17 cellular contexts compared by ENCODE assay signal in genomic region chr18:77320960-77321559, GRCh38.
A peak's percentile ranks its signal among the peaks of the same experiment; 100 is the strongest.
DNase-seq lines count a peak whose midpoint lies in the region; ATAC-seq, FAIRE-seq and TF ChIP-seq lines count a peak whose summit lies in the region.
"Had no signal": no experiment of that assay in that cellular context is flagged by ENCODE, and none has a peak within 500 bp of the region (broad histone marks: within the 10 kb centered on the region; RNA-seq: fewer than 3 reads in every experiment).

No MANE protein-coding gene starts in this region.

- CTCF ChIA-PET in A549 (lab: Yijun Ruan, JAX) = no interaction called here

- TF ChIP-seq POLR2A in A549 (IDR thresholded peaks at IDR 0.05; ENCODE audit: low read length) = no peak

- FAIRE-seq in A549 (lab: Jason Lieb, UNC) = no peak

- WGBS in A549 (ENCODE audit: missing lambda C conversion rate) = 16% methylated on average over 5 of the region's 5 CpGs

- POLR2A ChIA-PET in A549 (lab: Yijun Ruan, JAX) = no interaction called here

- H3K27ac ChIP-seq in A549 = no peak overlapping the region
- H3K27ac ChIP-seq: ascending aorta, coronary artery, GM23248, neutrophil, sigmoid colon had no signal

- no peak for TF ChIP-seq CTCF in A549 (IDR thresholded peaks at IDR 0.05)

- no peak for DNase-seq in A549 (ENCODE audit: low read depth in 1 of 2, low spot score in 1 of 2)
- peak; percentile 31 for DNase-seq in NCI-H1092 (lab: John Stamatoyannopoulos, UW)
- peak; percentile 87 for DNase-seq in NCI-H524 treated with DMSO at 0.1 percent for 48 hours (lab: John Stamatoyannopoulos, UW)
- no peak for DNase-seq in left ventricle myocardium superior
- DNase-seq in natural killer cell treated with Interleukin-12 subunit alpha and Interleukin-12 subunit beta and Interleukin-15 and Interleukin-18, amount 100 ng/mL, for 72 hours (ENCODE audit: low spot score) = no peak
- DNase-seq in amniotic stem cell (lab: John Stamatoyannopoulos, UW) = no peak
- DNase-seq: activated CD4-positive, alpha-beta T cell treated with anti-CD3 and anti-CD28 coated beads for 1 hour; activated gamma-delta T cell treated with Interleukin-2 at 50 U/mL for 16 hours; CD8-positive, alpha-beta memory T cell; GM23248; NCI-H2029 treated with DMSO at 0.1 percent for 48 hours; sigmoid colon had no signal

- peaks cover 26 to 39% of the 10 kb centered on the region in 2 donors for H3K27me3 Mint-ChIP-seq in natural killer cell treated with Interleukin-12 subunit alpha and Interleukin-12 subunit beta and Interleukin-15 and Interleukin-18, amount 100 ng/mL, for 72 hours

- no peak overlapping the region for H3K4me3 Mint-ChIP-seq in natural killer cell treated with Interleukin-12 subunit alpha and Interleukin-12 subunit beta and Interleukin-15 and Interleukin-18, amount 100 ng/mL, for 72 hours
- H3K4me3 Mint-ChIP-seq: CD8-positive, alpha-beta memory T cell had no signal

- no peak overlapping the region for H3K4me2 ChIP-seq in A549

- intact Hi-C loops in left ventricle myocardium superior (cut with micrococcal nuclease) = no loop called here

- no peaks in the 10 kb centered on the region for H3K4me1 Mint-ChIP-seq in natural killer cell treated with Interleukin-12 subunit alpha and Interleukin-12 subunit beta and Interleukin-15 and Interleukin-18, amount 100 ng/mL, for 72 hours (ENCODE audit: low read depth in 2 of 2)
- H3K4me1 Mint-ChIP-seq: CD8-positive, alpha-beta memory T cell had no signal

- H3K36me3 Mint-ChIP-seq in natural killer cell treated with Interleukin-12 subunit alpha and Interleukin-12 subunit beta and Interleukin-15 and Interleukin-18, amount 100 ng/mL, for 72 hours = no peaks in the 10 kb centered on the region
- H3K36me3 Mint-ChIP-seq: CD8-positive, alpha-beta memory T cell had no signal

- no peaks in the 10 kb centered on the region for H3K4me1 ChIP-seq in A549
- H3K4me1 ChIP-seq: ascending aorta had no signal

- no peak for TF ChIP-seq RAD21 in A549 (conservative IDR thresholded peaks at IDR 0.05 in 1 of 2, IDR thresholded peaks at IDR 0.05 in 1 of 2)

- H3K27ac Mint-ChIP-seq in natural killer cell treated with Interleukin-12 subunit alpha and Interleukin-12 subunit beta and Interleukin-15 and Interleukin-18, amount 100 ng/mL, for 72 hours = no peak overlapping the region
- H3K27ac Mint-ChIP-seq: CD8-positive, alpha-beta memory T cell had no signal

- ATAC-seq in A549 (no peak), left ventricle myocardium superior (peak; percentile 92), HG03442 (IDR thresholded peaks at IDR 0.05; ENCODE audit: unreplicated experiment) (no peak), GM21526 (IDR thresholded peaks at IDR 0.05; ENCODE audit: low FRiP score, unreplicated experiment) (no peak)
- ATAC-seq in natural killer cell treated with Interleukin-12 subunit alpha and Interleukin-12 subunit beta and Interleukin-15 and Interleukin-18, amount 100 ng/mL, for 72 hours = no peak

- H3K9me3 Mint-ChIP-seq in natural killer cell treated with Interleukin-12 subunit alpha and Interleukin-12 subunit beta and Interleukin-15 and Interleukin-18, amount 100 ng/mL, for 72 hours = no peaks in the 10 kb centered on the region
- H3K9me3 Mint-ChIP-seq: CD8-positive, alpha-beta memory T cell had no signal

- no peak overlapping the region for H3K4me3 ChIP-seq in A549
- H3K4me3 ChIP-seq: ascending aorta, coronary artery, GM23248, sigmoid colon had no signal

- TF ChIP-seq EP300 in A549 (IDR thresholded peaks at IDR 0.05) = no peak

- H3K9me3 ChIP-seq in A549 = no peaks in the 10 kb centered on the region
- H3K9me3 ChIP-seq: ascending aorta, neutrophil, sigmoid colon had no signal

TF ChIP-seq in A549, 52 proteins besides CTCF, POLR2A, EP300 and RAD21:
- TF ChIP-seq HOXA7 (CRISPR knock-in tag; IDR thresholded peaks at IDR 0.05) (no peak), MAFK (IDR thresholded peaks at IDR 0.05; ENCODE audit: partially characterized antibody) (peak; percentile 62)

Comparison
In these comparisons a context has a peak if more than half of its experiments do, and no peak if none do; other contexts are left out.
1. DNase-seq: peak in NCI-H1092 (single experiment) and NCI-H524 treated with DMSO at 0.1 percent for 48 hours (single experiment); none in A549 (0 of 2), left ventricle myocardium superior (single experiment), natural killer cell treated with Interleukin-12 subunit alpha and Interleukin-12 subunit beta and Interleukin-15 and Interleukin-18, amount 100 ng/mL, for 72 hours (single experiment) and amniotic stem cell (single experiment).